In the genomic region with DNA sequence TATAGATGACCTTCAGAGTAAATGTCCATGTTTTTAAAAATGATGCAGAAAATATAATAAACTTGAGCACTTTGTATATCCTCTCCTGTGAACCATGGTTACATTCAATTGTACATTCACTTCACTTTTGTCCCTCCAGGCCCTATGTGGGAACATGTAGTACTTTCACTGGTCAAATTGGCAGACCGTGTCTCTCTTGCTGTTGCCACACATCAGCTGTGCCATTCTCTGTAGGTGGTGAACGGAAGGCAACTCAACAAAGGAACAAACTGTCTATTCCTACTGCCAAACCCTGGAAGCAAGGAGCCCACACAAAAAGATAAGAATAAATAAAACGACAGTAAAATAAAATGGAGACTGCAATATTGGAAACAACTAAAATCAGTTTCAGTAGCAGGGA, we compare ENCODE assay signal across 19 cellular contexts. TPM values are rescaled to one million over a fixed set of nuclear protein-coding genes. Genes with fewer than 3 reads are reported as not detected.
DNase-seq lines count a peak whose midpoint lies in the region; TF ChIP-seq lines count a peak whose summit lies in the region.
"Had no signal": no experiment of that assay in that cellular context is flagged by ENCODE, and none has a peak within 500 bp of the region (broad histone marks: within the 10 kb centered on the region; RNA-seq: fewer than 3 reads in every experiment).

No MANE protein-coding gene starts in this region.

- H3K9me3 ChIP-seq in left ventricle myocardium inferior (replicated peaks) (peaks cover 4% of the 10 kb centered on the region), tibial artery (no peaks in the 10 kb centered on the region)

- intact Hi-C loops in left ventricle myocardium inferior (cut with micrococcal nuclease), result no loop called here
- intact Hi-C loops in tibial artery (cut with DNase I; ENCODE audit: low total_unique reads), result no loop called here

- no peaks in the 10 kb centered on the region for H3K36me3 ChIP-seq in left ventricle myocardium inferior
- H3K36me3 ChIP-seq in tibial artery, result no peaks in the 10 kb centered on the region

- H3K4me3 ChIP-seq in left ventricle myocardium inferior (no peak overlapping the region), tibial artery (no peak overlapping the region)

- DNase-seq in Ammon's horn (ENCODE audit: low spot score) (peak; percentile 57), LHCN-M2 (ENCODE audit: low read depth) (peak; percentile 93), left ventricle myocardium inferior (no peak), myocyte (ENCODE audit: low read depth) (peak; percentile 80), NCI-H446 treated with DMSO at 0.1 percent for 48 hours (lab: John Stamatoyannopoulos, UW) (no peak), tibial artery (no peak), occipital lobe (lab: John Stamatoyannopoulos, UW) (no peak), ureter (ENCODE audit: low spot score) (no peak)
- DNase-seq: DMS153; H7; KBM-7; NCI-H187 treated with DMSO at 0.1 percent for 48 hours; NCI-H345; NCI-H69; NK-92 treated with Interleukin-12 subunit alpha and Interleukin-12 subunit beta, amount 100 ng/mL, for 24 hours; SIG-M5 had no signal

- H3K27ac ChIP-seq in left ventricle myocardium inferior (replicated peaks) (peak overlapping the region; percentile 48), tibial artery (no peak overlapping the region)
- H3K27ac ChIP-seq: C4-2B had no signal

- peaks cover 4% of the 10 kb centered on the region for H3K4me1 ChIP-seq in left ventricle myocardium inferior
- no peaks in the 10 kb centered on the region for H3K4me1 ChIP-seq in tibial artery

- TF ChIP-seq CTCF in left ventricle myocardium inferior (IDR thresholded peaks at IDR 0.05; ENCODE audit: borderline replicate concordance) (no peak), tibial artery (IDR thresholded peaks at IDR 0.05) (no peak)

- H3K27me3 ChIP-seq in left ventricle myocardium inferior (ENCODE audit: low read depth), result no peaks in the 10 kb centered on the region
- H3K27me3 ChIP-seq in tibial artery, result no peaks in the 10 kb centered on the region

RNA-seq across cellular contexts. Expression of gene ROS1, which starts 2.0 kb away (rescaled TPM):
- total RNA-seq in LHCN-M2 (2014; rRNA removed) (49.3 and 53.4 TPM in 2 replicates), left ventricle myocardium inferior (0.08 TPM), myocyte (5.3 and 5.5 TPM in 2 replicates), occipital lobe (under 0.01 TPM), ureter (0.05 TPM)
- 12.5 TPM for polyA plus RNA-seq in LHCN-M2 (2012)
- polyA plus RNA-seq in myocyte (2012), result 35.3 TPM
- total RNA-seq: A673, H7, OCI-LY7 had no signal

RNA-seq across cellular contexts. Expression of gene DCBLD1, which starts 58.7 kb away (rescaled TPM):
- 38.6 and 39.3 TPM in 2 replicates for total RNA-seq in LHCN-M2 (2014; rRNA removed)
- 27.3 TPM for polyA plus RNA-seq in LHCN-M2 (2012)
- total RNA-seq in left ventricle myocardium inferior, result 5.5 TPM
- 14.1 and 18.3 TPM in 2 replicates for total RNA-seq in myocyte
- polyA plus RNA-seq in myocyte (2012), result 22.5 TPM
- total RNA-seq in occipital lobe, result 15.3 TPM
- 18.4 TPM for total RNA-seq in ureter

Comparison
In these comparisons a context has a peak if more than half of its experiments do, and no peak if none do; other contexts are left out.
1. DNase-seq: peak in Ammon's horn (single experiment), LHCN-M2 (single experiment) and myocyte (single experiment); none in left ventricle myocardium inferior (single experiment), NCI-H446 treated with DMSO at 0.1 percent for 48 hours (single experiment), tibial artery (0 of 2), occipital lobe (single experiment) and ureter (single experiment).